13 cellular contexts compared by ENCODE assay signal in genomic region chr1:198671136-198671535, GRCh38. TPM values are rescaled to one million over a fixed set of nuclear protein-coding genes. Genes with fewer than 3 reads are reported as not detected.
A peak's percentile ranks its signal among the peaks of the same experiment; 100 is the strongest.
DNase-seq lines count a peak whose midpoint lies in the region; ATAC-seq lines count a peak whose summit lies in the region.
"Had no signal": no experiment of that assay in that cellular context is flagged by ENCODE, and none has a peak within 500 bp of the region (broad histone marks: within the 10 kb centered on the region; RNA-seq: fewer than 3 reads in every experiment).

No MANE protein-coding gene starts in this region.

- H3K36me3 Mint-ChIP-seq in activated T-helper 1 cell treated with anti-CD3 and anti-CD28 coated beads, Interleukin-12 subunit alpha, Interleukin-12 subunit beta, Interleukin-2, Interleukin-4 antibody, amounts not matched to agents 30 ng/mL and 10 ng/mL and 1 ng/mL, durations not matched to agents 14 hours and 24 hours and 36 hours (ENCODE audit: low read depth) = peaks cover 46% of the 10 kb centered on the region
- H3K36me3 Mint-ChIP-seq: WTC11 had no signal

- H3K4me1 Mint-ChIP-seq in activated T-helper 1 cell treated with anti-CD3 and anti-CD28 coated beads, Interleukin-12 subunit alpha, Interleukin-12 subunit beta, Interleukin-2, Interleukin-4 antibody, amounts not matched to agents 30 ng/mL and 10 ng/mL and 1 ng/mL, durations not matched to agents 14 hours and 24 hours and 36 hours (ENCODE audit: low read depth) = peaks cover 94% of the 10 kb centered on the region

- in situ Hi-C loops in KBM-7 (cut with MboI; ENCODE audit: low pct_unique_long_range_greater_than_20kb, low sequenced_read_pairs) = no loop called here

- H3K9me3 Mint-ChIP-seq in activated T-helper 1 cell treated with anti-CD3 and anti-CD28 coated beads, Interleukin-12 subunit alpha, Interleukin-12 subunit beta, Interleukin-2, Interleukin-4 antibody, amounts not matched to agents 30 ng/mL and 10 ng/mL and 1 ng/mL, durations not matched to agents 14 hours and 24 hours and 36 hours = no peaks in the 10 kb centered on the region
- H3K9me3 Mint-ChIP-seq: GM23338, WTC11 had no signal

- peak overlapping the region; percentile 66 for H3K27ac Mint-ChIP-seq in activated T-helper 1 cell treated with anti-CD3 and anti-CD28 coated beads, Interleukin-12 subunit alpha, Interleukin-12 subunit beta, Interleukin-2, Interleukin-4 antibody, amounts not matched to agents 30 ng/mL and 10 ng/mL and 1 ng/mL, durations not matched to agents 14 hours and 24 hours and 36 hours
- H3K27ac Mint-ChIP-seq: GM23338, WTC11 had no signal

- ATAC-seq in GM19035 (IDR thresholded peaks at IDR 0.05; ENCODE audit: unreplicated experiment) (peak; percentile 45), HG03196 (IDR thresholded peaks at IDR 0.05; ENCODE audit: unreplicated experiment) (no peak), HG03108 (IDR thresholded peaks at IDR 0.05; ENCODE audit: unreplicated experiment) (no peak)
- ATAC-seq: GM23338, WTC11 had no signal

- H3K27me3 Mint-ChIP-seq in activated T-helper 1 cell treated with anti-CD3 and anti-CD28 coated beads, Interleukin-12 subunit alpha, Interleukin-12 subunit beta, Interleukin-2, Interleukin-4 antibody, amounts not matched to agents 30 ng/mL and 10 ng/mL and 1 ng/mL, durations not matched to agents 14 hours and 24 hours and 36 hours (ENCODE audit: insufficient read depth) = no peaks in the 10 kb centered on the region

- intact Hi-C loops in activated T-helper 1 cell treated with anti-CD3 and anti-CD28 coated beads, Interleukin-12 subunit alpha, Interleukin-12 subunit beta, Interleukin-2, Interleukin-4 antibody, amounts not matched to agents 30 ng/mL and 10 ng/mL and 1 ng/mL, durations not matched to agents 14 hours and 24 hours and 36 hours (cut with micrococcal nuclease) = no loop called here

- peak overlapping the region; percentile 67 for H3K4me3 Mint-ChIP-seq in activated T-helper 1 cell treated with anti-CD3 and anti-CD28 coated beads, Interleukin-12 subunit alpha, Interleukin-12 subunit beta, Interleukin-2, Interleukin-4 antibody, amounts not matched to agents 30 ng/mL and 10 ng/mL and 1 ng/mL, durations not matched to agents 14 hours and 24 hours and 36 hours
- H3K4me3 Mint-ChIP-seq: GM23338, WTC11 had no signal

- DNase-seq in CD1c-positive myeloid dendritic cell (ENCODE audit: extremely low spot score) (peak; percentile 44), KBM-7 (peak; percentile 76), NCI-H2196 treated with DMSO at 0.1 percent for 48 hours (lab: John Stamatoyannopoulos, UW; ENCODE audit: unreplicated experiment) (no peak), amygdala (lab: John Stamatoyannopoulos, UW) (no peak)
- DNase-seq in activated T-helper 1 cell treated with anti-CD3 and anti-CD28 coated beads, Interleukin-12 subunit alpha, Interleukin-12 subunit beta, Interleukin-2, Interleukin-4 antibody, amounts not matched to agents 30 ng/mL and 10 ng/mL and 1 ng/mL, durations not matched to agents 14 hours and 24 hours and 36 hours (ENCODE audit: low spot score) = no peak
- DNase-seq: DMS153, right lobe of liver, substantia nigra had no signal

RNA-seq across cellular contexts. Expression of gene PTPRC, which starts 32.3 kb away (rescaled TPM):
- total RNA-seq in activated T-helper 1 cell treated with anti-CD3 and anti-CD28 coated beads, Interleukin-12 subunit alpha, Interleukin-12 subunit beta, Interleukin-2, Interleukin-4 antibody, amounts not matched to agents 30 ng/mL and 10 ng/mL and 1 ng/mL, durations not matched to agents 14 hours and 24 hours and 36 hours = 512 and 516 TPM in 2 replicates

Comparison
In these comparisons a context has a peak if more than half of its experiments do, and no peak if none do; other contexts are left out.
1. DNase-seq: peak in CD1c-positive myeloid dendritic cell (single experiment) and KBM-7 (single experiment); none in activated T-helper 1 cell treated with anti-CD3 and anti-CD28 coated beads, Interleukin-12 subunit alpha, Interleukin-12 subunit beta, Interleukin-2, Interleukin-4 antibody, amounts not matched to agents 30 ng/mL and 10 ng/mL and 1 ng/mL, durations not matched to agents 14 hours and 24 hours and 36 hours (single experiment), NCI-H2196 treated with DMSO at 0.1 percent for 48 hours (single experiment) and amygdala (0 of 56).